39 cellular contexts compared by ENCODE assay signal in the genomic region with DNA sequence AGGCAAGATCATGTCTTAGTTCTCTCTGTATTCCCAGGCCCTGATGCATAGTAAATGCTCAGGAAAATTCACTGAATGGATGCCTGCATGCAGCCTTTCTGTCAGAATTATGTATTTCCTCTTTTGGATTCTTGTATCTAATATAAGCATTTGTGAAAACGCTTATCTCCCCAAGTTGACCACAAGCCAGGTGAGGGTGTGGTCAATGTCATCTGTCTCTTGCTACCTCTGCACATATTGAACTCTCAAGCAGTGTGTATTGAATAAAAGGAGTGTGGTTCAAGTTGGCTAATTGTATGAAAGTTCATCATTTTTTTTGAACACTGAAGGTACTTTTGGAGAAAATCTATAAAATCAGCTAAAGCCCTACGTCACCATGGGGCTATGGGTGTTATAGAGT.
"Had no signal": no experiment of that assay in that cellular context is flagged by ENCODE, and none has a peak within 500 bp of the region (broad histone marks: within the 10 kb centered on the region; RNA-seq: fewer than 3 reads in every experiment).

No MANE protein-coding gene starts in this region.

- H3K4me3 Mint-ChIP-seq: activated naive CD4-positive, alpha-beta T cell treated with anti-CD3 and anti-CD28 coated beads for 36 hours; activated naive CD4-positive, alpha-beta T cell treated with anti-CD3 and anti-CD28 coated beads, Interleukin-2, amount 10 ng/mL, durations not matched to agents 7 days and 5 days; activated naive CD4-positive, alpha-beta T cell treated with anti-CD3 and anti-CD28 coated beads, Interleukin-2, amount 50 U/mL, for 24 hours; activated naive CD8-positive, alpha-beta T cell; activated naive CD8-positive, alpha-beta T cell treated with anti-CD3 and anti-CD28 coated beads for 36 hours; activated naive CD8-positive, alpha-beta T cell treated with anti-CD3 and anti-CD28 coated beads, Interleukin-2, amount 10 ng/mL, durations not matched to agents 7 days and 5 days; activated naive CD8-positive, alpha-beta T cell treated with anti-CD3 and anti-CD28 coated beads, Interleukin-2, amount 50 U/mL, for 24 hours; activated T-cell treated with anti-CD3 and anti-CD28 coated beads, Interleukin-2, amount 50 U/mL, for 24 hours; activated T-cell treated with anti-CD3 and anti-CD28 coated beads, Interleukin-2, amount 50 U/mL, for 4 hours; activated T-cell treated with anti-CD3 and anti-CD28 coated beads, Interleukin-2, amount 50 U/mL, for 72 hours; activated T-helper 1 cell treated with anti-CD3 and anti-CD28 coated beads, Interleukin-12 subunit alpha, Interleukin-12 subunit beta, Interleukin-2, Interleukin-4 antibody, amounts not matched to agents 30 ng/mL and 10 ng/mL and 1 ng/mL, durations not matched to agents 14 hours and 24 hours and 36 hours; activated T-helper 17 cell treated with anti-CD3 and anti-CD28 coated beads, Interleukin-2, amount 50 U/mL, for 72 hours; brain; central memory CD8-positive, alpha-beta T cell had no signal

- H3K27ac Mint-ChIP-seq: activated naive CD4-positive, alpha-beta T cell treated with anti-CD3 and anti-CD28 coated beads for 36 hours; activated naive CD4-positive, alpha-beta T cell treated with anti-CD3 and anti-CD28 coated beads, Interleukin-2, amount 10 ng/mL, durations not matched to agents 7 days and 5 days; activated naive CD4-positive, alpha-beta T cell treated with anti-CD3 and anti-CD28 coated beads, Interleukin-2, amount 50 U/mL, for 24 hours; activated naive CD4-positive, alpha-beta T cell treated with anti-CD3 and anti-CD28 coated beads, Interleukin-2, amount 50 U/mL, for 72 hours; activated naive CD8-positive, alpha-beta T cell; activated naive CD8-positive, alpha-beta T cell treated with anti-CD3 and anti-CD28 coated beads for 36 hours; activated naive CD8-positive, alpha-beta T cell treated with anti-CD3 and anti-CD28 coated beads, Interleukin-2, amount 10 ng/mL, durations not matched to agents 7 days and 5 days; activated naive CD8-positive, alpha-beta T cell treated with anti-CD3 and anti-CD28 coated beads, Interleukin-2, amount 50 U/mL, for 24 hours; activated T-cell treated with anti-CD3 and anti-CD28 coated beads, Interleukin-2, amount 50 U/mL, for 24 hours; activated T-cell treated with anti-CD3 and anti-CD28 coated beads, Interleukin-2, amount 50 U/mL, for 72 hours; activated T-helper 1 cell treated with anti-CD3 and anti-CD28 coated beads, Interleukin-12 subunit alpha, Interleukin-12 subunit beta, Interleukin-2, Interleukin-4 antibody, amounts not matched to agents 30 ng/mL and 10 ng/mL and 1 ng/mL, durations not matched to agents 14 hours and 24 hours and 36 hours; activated T-helper 17 cell treated with anti-CD3 and anti-CD28 coated beads, Interleukin-2, amount 50 U/mL, for 72 hours; activated T-helper 2 cell treated with anti-CD3 and anti-CD28 coated beads, Interferon-gamma antibody, Interleukin-2, Interleukin-4, amounts not matched to agents 10 μg/mL and 5 μg/mL and 100 μg/mL, durations not matched to agents 14 hours and 24 hours and 36 hours; brain had no signal

- DNase-seq: activated effector memory CD4-positive, alpha-beta T cell treated with anti-CD3 and anti-CD28 coated beads, Interleukin-2, amount 50 U/mL, for 16 hours; activated effector memory CD4-positive, alpha-beta T cell treated with Interleukin-2 at 50 U/mL for 16 hours; activated gamma-delta T cell; activated gamma-delta T cell treated with Interleukin-2 at 50 U/mL for 16 hours; activated naive CD4-positive, alpha-beta T cell; activated naive CD4-positive, alpha-beta T cell treated with anti-CD3 and anti-CD28 coated beads for 36 hours; activated naive CD4-positive, alpha-beta T cell treated with anti-CD3 and anti-CD28 coated beads, Interleukin-2, amount 10 ng/mL, durations not matched to agents 7 days and 5 days; activated naive CD4-positive, alpha-beta T cell treated with anti-CD3 and anti-CD28 coated beads, Interleukin-2, amount 50 U/mL, for 16 hours; activated naive CD4-positive, alpha-beta T cell treated with Interleukin-2 at 50 U/mL for 16 hours; activated naive CD8-positive, alpha-beta T cell treated with anti-CD3 and anti-CD28 coated beads for 36 hours; activated naive CD8-positive, alpha-beta T cell treated with anti-CD3 and anti-CD28 coated beads, Interleukin-2, amount 10 ng/mL, durations not matched to agents 7 days and 5 days; activated naive CD8-positive, alpha-beta T cell treated with anti-CD3 and anti-CD28 coated beads, Interleukin-2, amount 50 U/mL, for 24 hours; activated T-cell treated with anti-CD3 and anti-CD28 coated beads, Interleukin-2, amount 50 U/mL, for 1 hour; activated T-cell treated with anti-CD3 and anti-CD28 coated beads, Interleukin-2, amount 50 U/mL, for 24 hours; activated T-cell treated with anti-CD3 and anti-CD28 coated beads, Interleukin-2, amount 50 U/mL, for 4 hours; activated T-cell treated with anti-CD3 and anti-CD28 coated beads, Interleukin-2, amount 50 U/mL, for 48 hours; activated T-cell treated with anti-CD3 and anti-CD28 coated beads, Interleukin-2, amount 50 U/mL, for 72 hours; adrenal gland; amniotic stem cell; amygdala; anterior cingulate cortex; aorta; body of pancreas; brain microvascular endothelial cell; caudate nucleus; central memory CD4-positive, alpha-beta T cell; cerebellar nuclear complex had no signal

- FAIRE-seq: bronchial epithelial cell had no signal

- H3K36me3 Mint-ChIP-seq: activated naive CD4-positive, alpha-beta T cell treated with anti-CD3 and anti-CD28 coated beads, Interleukin-2, amount 10 ng/mL, durations not matched to agents 7 days and 5 days; activated naive CD4-positive, alpha-beta T cell treated with anti-CD3 and anti-CD28 coated beads, Interleukin-2, amount 50 U/mL, for 24 hours; activated naive CD4-positive, alpha-beta T cell treated with anti-CD3 and anti-CD28 coated beads, Interleukin-2, amount 50 U/mL, for 72 hours; activated naive CD8-positive, alpha-beta T cell; activated naive CD8-positive, alpha-beta T cell treated with anti-CD3 and anti-CD28 coated beads for 36 hours; activated naive CD8-positive, alpha-beta T cell treated with anti-CD3 and anti-CD28 coated beads, Interleukin-2, amount 10 ng/mL, durations not matched to agents 7 days and 5 days; brain had no signal

- H3K36me3 ChIP-seq: adrenal gland, ascending aorta, brain microvascular endothelial cell, breast epithelium, cardiac muscle cell had no signal

- H3K9me3 Mint-ChIP-seq: activated naive CD4-positive, alpha-beta T cell treated with anti-CD3 and anti-CD28 coated beads for 36 hours; activated naive CD4-positive, alpha-beta T cell treated with anti-CD3 and anti-CD28 coated beads, Interleukin-2, amount 10 ng/mL, durations not matched to agents 7 days and 5 days; activated naive CD4-positive, alpha-beta T cell treated with anti-CD3 and anti-CD28 coated beads, Interleukin-2, amount 50 U/mL, for 24 hours; activated naive CD4-positive, alpha-beta T cell treated with anti-CD3 and anti-CD28 coated beads, Interleukin-2, amount 50 U/mL, for 72 hours; activated naive CD8-positive, alpha-beta T cell treated with anti-CD3 and anti-CD28 coated beads for 36 hours; activated naive CD8-positive, alpha-beta T cell treated with anti-CD3 and anti-CD28 coated beads, Interleukin-2, amount 10 ng/mL, durations not matched to agents 7 days and 5 days; activated naive CD8-positive, alpha-beta T cell treated with anti-CD3 and anti-CD28 coated beads, Interleukin-2, amount 50 U/mL, for 24 hours; activated T-cell treated with anti-CD3 and anti-CD28 coated beads, Interleukin-2, amount 50 U/mL, for 24 hours; activated T-cell treated with anti-CD3 and anti-CD28 coated beads, Interleukin-2, amount 50 U/mL, for 4 hours; activated T-cell treated with anti-CD3 and anti-CD28 coated beads, Interleukin-2, amount 50 U/mL, for 72 hours; activated T-helper 1 cell treated with anti-CD3 and anti-CD28 coated beads, Interleukin-12 subunit alpha, Interleukin-12 subunit beta, Interleukin-2, Interleukin-4 antibody, amounts not matched to agents 30 ng/mL and 10 ng/mL and 1 ng/mL, durations not matched to agents 14 hours and 24 hours and 36 hours; activated T-helper 17 cell treated with anti-CD3 and anti-CD28 coated beads, Interleukin-2, amount 50 U/mL, for 72 hours; activated T-helper 2 cell treated with anti-CD3 and anti-CD28 coated beads, Interferon-gamma antibody, Interleukin-2, Interleukin-4, amounts not matched to agents 10 μg/mL and 5 μg/mL and 100 μg/mL, durations not matched to agents 14 hours and 24 hours and 36 hours; brain; central memory CD8-positive, alpha-beta T cell had no signal

- H3K9me3 ChIP-seq: adrenal gland, ascending aorta, body of pancreas, breast epithelium had no signal

- H3K4me1 ChIP-seq: adrenal gland, ascending aorta, body of pancreas, breast epithelium had no signal

- H3K27me3 ChIP-seq: adrenal gland, ascending aorta, body of pancreas, brain microvascular endothelial cell, cardiac muscle cell had no signal

- H3K27ac ChIP-seq: adrenal gland, ascending aorta, body of pancreas, brain microvascular endothelial cell, breast epithelium, cardiac muscle cell had no signal

- H3K4me1 Mint-ChIP-seq: activated naive CD4-positive, alpha-beta T cell treated with anti-CD3 and anti-CD28 coated beads, Interleukin-2, amount 10 ng/mL, durations not matched to agents 7 days and 5 days; activated naive CD4-positive, alpha-beta T cell treated with anti-CD3 and anti-CD28 coated beads, Interleukin-2, amount 50 U/mL, for 24 hours; activated naive CD8-positive, alpha-beta T cell treated with anti-CD3 and anti-CD28 coated beads for 36 hours; activated naive CD8-positive, alpha-beta T cell treated with anti-CD3 and anti-CD28 coated beads, Interleukin-2, amount 10 ng/mL, durations not matched to agents 7 days and 5 days; activated naive CD8-positive, alpha-beta T cell treated with anti-CD3 and anti-CD28 coated beads, Interleukin-2, amount 50 U/mL, for 24 hours; activated T-helper 17 cell treated with anti-CD3 and anti-CD28 coated beads, Interleukin-2, amount 50 U/mL, for 72 hours; brain; central memory CD8-positive, alpha-beta T cell had no signal

- ATAC-seq: activated naive CD4-positive, alpha-beta T cell treated with anti-CD3 and anti-CD28 coated beads, Interleukin-2, amount 50 U/mL, for 72 hours; activated naive CD8-positive, alpha-beta T cell treated with anti-CD3 and anti-CD28 coated beads, Interleukin-2, amount 50 U/mL, for 24 hours; activated T-cell treated with anti-CD3 and anti-CD28 coated beads, Interleukin-2, amount 50 U/mL, for 4 hours; activated T-cell treated with anti-CD3 and anti-CD28 coated beads, Interleukin-2, amount 50 U/mL, for 72 hours; activated T-helper 17 cell treated with anti-CD3 and anti-CD28 coated beads, Interleukin-2, amount 50 U/mL, for 72 hours; body of pancreas had no signal

- H3K27me3 Mint-ChIP-seq: activated naive CD4-positive, alpha-beta T cell treated with anti-CD3 and anti-CD28 coated beads, Interleukin-2, amount 10 ng/mL, durations not matched to agents 7 days and 5 days; activated naive CD4-positive, alpha-beta T cell treated with anti-CD3 and anti-CD28 coated beads, Interleukin-2, amount 50 U/mL, for 24 hours; activated naive CD8-positive, alpha-beta T cell; activated naive CD8-positive, alpha-beta T cell treated with anti-CD3 and anti-CD28 coated beads for 36 hours; activated naive CD8-positive, alpha-beta T cell treated with anti-CD3 and anti-CD28 coated beads, Interleukin-2, amount 10 ng/mL, durations not matched to agents 7 days and 5 days; activated naive CD8-positive, alpha-beta T cell treated with anti-CD3 and anti-CD28 coated beads, Interleukin-2, amount 50 U/mL, for 24 hours; central memory CD8-positive, alpha-beta T cell had no signal

- H3K4me3 ChIP-seq: adrenal gland, ascending aorta, body of pancreas, breast epithelium, cardiac muscle cell had no signal
